11 cellular contexts compared by ENCODE assay signal in the genomic region with DNA sequence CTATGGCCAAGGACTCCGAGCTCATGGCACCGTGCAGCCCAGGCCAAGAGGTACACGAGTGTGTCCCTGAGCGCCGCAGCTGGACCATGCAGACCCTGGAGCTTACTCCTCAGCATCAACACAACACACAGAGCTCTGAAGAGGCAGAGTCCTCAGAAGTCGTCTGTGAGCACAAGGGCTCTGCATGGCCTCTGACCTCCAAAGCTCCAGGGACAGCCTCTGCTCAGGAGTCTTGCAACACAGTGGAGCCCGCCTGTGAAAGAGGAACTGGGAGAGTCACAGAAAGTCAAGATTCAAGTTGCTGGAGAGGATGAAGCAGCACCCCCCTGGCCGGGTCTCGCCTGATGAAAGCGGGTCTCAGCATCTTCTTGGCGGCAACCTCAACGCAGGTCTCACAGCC. TPM values are rescaled to one million over a fixed set of nuclear protein-coding genes. Genes with fewer than 3 reads are reported as not detected.
DNase-seq lines count a peak whose midpoint lies in the region; ATAC-seq and TF ChIP-seq lines count a peak whose summit lies in the region.
"Had no signal": no experiment of that assay in that cellular context is flagged by ENCODE, and none has a peak within 500 bp of the region (broad histone marks: within the 10 kb centered on the region; RNA-seq: fewer than 3 reads in every experiment).

No MANE protein-coding gene starts in this region.

- peak overlapping the region; percentile 26 for H3K4me3 ChIP-seq in NB4 (ENCODE audit: low read depth, low read length)

- POLR2A ChIA-PET in CD4-positive, alpha-beta T cell (lab: Charles Lee), result no interaction called here

- H3K27ac ChIP-seq in CD4-positive, alpha-beta T cell (ENCODE audit: low read depth, low read length), result no peak overlapping the region
- no peak overlapping the region for H3K27ac ChIP-seq in foreskin keratinocyte

- no peak for TF ChIP-seq POLR2A in NB4 (IDR thresholded peaks at IDR 0.05; ENCODE audit: extremely low read depth, insufficient read length)

- H3K9me3 ChIP-seq in CD4-positive, alpha-beta T cell (ENCODE audit: control insufficient read depth, low read length), result no peaks in the 10 kb centered on the region

- H3K4me3 Mint-ChIP-seq in CD4-positive, alpha-beta T cell, result peak overlapping the region; percentile 100
- H3K4me3 Mint-ChIP-seq in dendritic cell treated with granulocyte-macrophage colony-stimulating factor and Interleukin-4, amounts not matched to agents 40 ng/mL and 50 ng/mL, for 4 days, result peak overlapping the region; percentile 100
- H3K4me3 Mint-ChIP-seq in nephron, result peak overlapping the region; percentile 76 to 100 (median 100)

- DNase-seq in CD4-positive, alpha-beta T cell, result no peak
- DNase-seq in NB4 (ENCODE audit: low read depth) (peak; percentile 99), cerebellar cortex (ENCODE audit: low spot score) (no peak), SK-N-DZ (ENCODE audit: low spot score) (no peak), foreskin keratinocyte (no peak)
- DNase-seq: activated CD4-positive, alpha-beta T cell treated with anti-CD3 and anti-CD28 coated beads for 1 hour; activated gamma-delta T cell; NCI-H2171 had no signal

- H3K4me1 Mint-ChIP-seq in CD4-positive, alpha-beta T cell (ENCODE audit: low read depth), result peaks cover 44% of the 10 kb centered on the region
- peaks cover 55% of the 10 kb centered on the region for H3K4me1 Mint-ChIP-seq in dendritic cell treated with granulocyte-macrophage colony-stimulating factor and Interleukin-4, amounts not matched to agents 40 ng/mL and 50 ng/mL, for 4 days (ENCODE audit: low read depth)
- peaks cover 15% of the 10 kb centered on the region for H3K4me1 Mint-ChIP-seq in nephron

- no peaks in the 10 kb centered on the region for H3K9me3 Mint-ChIP-seq in CD4-positive, alpha-beta T cell
- H3K9me3 Mint-ChIP-seq in dendritic cell treated with granulocyte-macrophage colony-stimulating factor and Interleukin-4, amounts not matched to agents 40 ng/mL and 50 ng/mL, for 4 days, result no peaks in the 10 kb centered on the region
- H3K9me3 Mint-ChIP-seq in nephron, result peaks cover 4% of the 10 kb centered on the region

- no peaks in the 10 kb centered on the region for H3K27me3 ChIP-seq in CD4-positive, alpha-beta T cell (ENCODE audit: control insufficient read depth, insufficient read depth, low read length)
- peaks cover 7% of the 10 kb centered on the region for H3K27me3 ChIP-seq in foreskin keratinocyte

- peaks cover 54% of the 10 kb centered on the region for H3K36me3 Mint-ChIP-seq in CD4-positive, alpha-beta T cell (ENCODE audit: low read depth)
- peaks cover 78% of the 10 kb centered on the region for H3K36me3 Mint-ChIP-seq in dendritic cell treated with granulocyte-macrophage colony-stimulating factor and Interleukin-4, amounts not matched to agents 40 ng/mL and 50 ng/mL, for 4 days (ENCODE audit: low read depth)
- peaks cover 19% of the 10 kb centered on the region for H3K36me3 Mint-ChIP-seq in nephron (ENCODE audit: low read depth)

- H3K27ac Mint-ChIP-seq in CD4-positive, alpha-beta T cell, result no peak overlapping the region
- peak overlapping the region; percentile 94 for H3K27ac Mint-ChIP-seq in dendritic cell treated with granulocyte-macrophage colony-stimulating factor and Interleukin-4, amounts not matched to agents 40 ng/mL and 50 ng/mL, for 4 days
- H3K27ac Mint-ChIP-seq in nephron, result no peak overlapping the region

- no peaks in the 10 kb centered on the region for H3K4me1 ChIP-seq in foreskin keratinocyte

- intact Hi-C loops in CD4-positive, alpha-beta T cell (cut with DNase I, micrococcal nuclease), result no loop called here
- intact Hi-C loops in dendritic cell treated with granulocyte-macrophage colony-stimulating factor and Interleukin-4, amounts not matched to agents 40 ng/mL and 50 ng/mL, for 4 days (cut with micrococcal nuclease), result no loop called here

- CTCF ChIA-PET in CD4-positive, alpha-beta T cell (lab: Charles Lee), result no interaction called here

- ATAC-seq in CD4-positive, alpha-beta T cell (ENCODE audit: poor library complexity), result no peak
- ATAC-seq in GM21576 (IDR thresholded peaks at IDR 0.05; ENCODE audit: unreplicated experiment), result no peak
- ATAC-seq in foreskin keratinocyte, result no peak

- no peak for TF ChIP-seq CTCF in CD4-positive, alpha-beta T cell (IDR thresholded peaks at IDR 0.05)
- TF ChIP-seq CTCF in NB4 (IDR thresholded peaks at IDR 0.05; ENCODE audit: low read depth, low read length) (no peak), nephron (IDR thresholded peaks at IDR 0.05; ENCODE audit: unreplicated experiment in 3 of 3) (no peak), foreskin keratinocyte (conservative IDR thresholded peaks at IDR 0.05) (no peak)

- H3K27me3 Mint-ChIP-seq in CD4-positive, alpha-beta T cell, result no peaks in the 10 kb centered on the region
- H3K27me3 Mint-ChIP-seq in dendritic cell treated with granulocyte-macrophage colony-stimulating factor and Interleukin-4, amounts not matched to agents 40 ng/mL and 50 ng/mL, for 4 days, result peaks cover 15% of the 10 kb centered on the region
- peaks cover 6% of the 10 kb centered on the region for H3K27me3 Mint-ChIP-seq in nephron (ENCODE audit: low read depth)

RNA-seq across cellular contexts. Expression of a gene that starts 2.9 kb away (rescaled TPM):
- 10 to 100 TPM; 84.2 to 88.0 TPM for total RNA-seq in CD4-positive, alpha-beta T cell
- polyA plus RNA-seq in SK-N-DZ (2014; cell fraction: cytosol; rRNA removed), result 40.9 and 43.3 TPM in 2 replicates
- polyA plus RNA-seq in SK-N-DZ (2014; cell fraction: nucleus; rRNA removed), result 27.2 and 40.4 TPM in 2 replicates
- total RNA-seq in foreskin keratinocyte, result 130 and 132 TPM in 2 replicates
- 143 and 168 TPM in 2 replicates for polyA plus RNA-seq in foreskin keratinocyte
